In genomic region chr1:215489771-215490566, GRCh38 we compare ENCODE assay signal across 22 cellular contexts.
DNase-seq lines count a peak whose midpoint lies in the region; ATAC-seq, FAIRE-seq and TF ChIP-seq lines count a peak whose summit lies in the region.
"Had no signal": no experiment of that assay in that cellular context is flagged by ENCODE, and none has a peak within 500 bp of the region (broad histone marks: within the 10 kb centered on the region; RNA-seq: fewer than 3 reads in every experiment).

No MANE protein-coding gene starts in this region.

- POLR2A ChIA-PET in A549 (lab: Yijun Ruan, JAX): no interaction called here

- 18% methylated on average over 3 of the region's 3 CpGs for WGBS in A549 (ENCODE audit: missing lambda C conversion rate)

- CTCF ChIA-PET in A549 (lab: Yijun Ruan, JAX): interaction anchor here (1.5 kb wide), 1 partner anchor 330 kb away, joined by 3 read pairs; no protein-coding TSS in a partner anchor

- no peak for TF ChIP-seq POLR2A in A549 (IDR thresholded peaks at IDR 0.05; ENCODE audit: low read length)

- ATAC-seq in A549 (no peak), GM19351 (IDR thresholded peaks at IDR 0.05; ENCODE audit: unreplicated experiment) (no peak)

- no peaks in the 10 kb centered on the region for H3K9me3 ChIP-seq in A549
- H3K9me3 ChIP-seq: SK-N-SH had no signal

- DNase-seq in A549 (ENCODE audit: low read depth in 1 of 2, low spot score in 1 of 2): no peak
- DNase-seq in EL: peak; percentile 63
- peak; percentile 44 for DNase-seq in M059J (ENCODE audit: low read depth)
- DNase-seq in dedifferentiated amniotic fluid mesenchymal stem cell (ENCODE audit: extremely low spot score): peak; percentile 57
- no peak for DNase-seq in urothelium cell line (ENCODE audit: low spot score)
- DNase-seq in NCI-H146 (lab: John Stamatoyannopoulos, UW): no peak
- no peak for DNase-seq in Ammon's horn (ENCODE audit: low spot score)
- DNase-seq: C1 segment of cervical spinal cord; CD8-positive, alpha-beta memory T cell; DMS79 treated with DMSO at 0.1 percent for 48 hours; GDM1; MG63; NCI-H1092; NCI-H2081 treated with DMSO at 0.1 percent for 48 hours; NCI-H510A; NCI-H748 treated with DMSO at 0.1 percent for 48 hours; NK-92 treated with Interleukin-12 subunit alpha and Interleukin-12 subunit beta, amount 100 ng/mL, for 24 hours; SHP77; SK-N-SH had no signal

- no peak for TF ChIP-seq EP300 in A549 (IDR thresholded peaks at IDR 0.05)

- no peak overlapping the region for H3K27ac ChIP-seq in A549

- no peaks in the 10 kb centered on the region for H3K4me1 ChIP-seq in A549

- no peak for TF ChIP-seq RAD21 in A549 (conservative IDR thresholded peaks at IDR 0.05 in 1 of 2, IDR thresholded peaks at IDR 0.05 in 1 of 2)

- no peak for FAIRE-seq in A549 (lab: Jason Lieb, UNC)
- FAIRE-seq in urothelium cell line (lab: Jason Lieb, UNC): no peak
- FAIRE-seq: A204.1, RCC 7860 had no signal

- TF ChIP-seq CTCF in A549 (IDR thresholded peaks at IDR 0.05): no peak

- H3K4me2 ChIP-seq in A549: no peak overlapping the region
- H3K4me2 ChIP-seq: SK-N-SH had no signal

- no peak overlapping the region for H3K4me3 ChIP-seq in A549
- H3K4me3 ChIP-seq: MG63 had no signal

TF ChIP-seq in A549, 52 proteins besides CTCF, POLR2A, EP300 and RAD21:
- TF ChIP-seq ATOH8 (CRISPR knock-in tag; IDR thresholded peaks at IDR 0.05; ENCODE audit: low read depth): no peak
- TF ChIP-seq MAFK (IDR thresholded peaks at IDR 0.05; ENCODE audit: partially characterized antibody): peak; percentile 97
- no peak for TF ChIP-seq SREBF2 (IDR thresholded peaks at IDR 0.05)
- TF ChIP-seq HOXB5 (CRISPR knock-in tag; IDR thresholded peaks at IDR 0.05): no peak
- TF ChIP-seq ZSCAN20 (CRISPR knock-in tag; IDR thresholded peaks at IDR 0.05): no peak
- no peak for TF ChIP-seq FOXS1 (CRISPR knock-in tag; IDR thresholded peaks at IDR 0.05)
- TF ChIP-seq RNF2 (IDR thresholded peaks at IDR 0.05; ENCODE audit: borderline replicate concordance, low read depth): no peak
- TF ChIP-seq ELK1 (IDR thresholded peaks at IDR 0.05; ENCODE audit: low read depth, low read length): no peak
TF ChIP-seq in A549: peak in this region for 1.

Comparison
In these comparisons a context has a peak if more than half of its experiments do, and no peak if none do; other contexts are left out.
1. DNase-seq: peak in EL (single experiment), M059J (single experiment) and dedifferentiated amniotic fluid mesenchymal stem cell (single experiment); none in A549 (0 of 2), urothelium cell line (single experiment), NCI-H146 (single experiment) and Ammon's horn (single experiment).